In genomic region chr7:44310221-44310848, GRCh38 we compare ENCODE assay signal across 9 cellular contexts. TPM values are rescaled to one million over a fixed set of nuclear protein-coding genes. Genes with fewer than 3 reads are reported as not detected.
DNase-seq lines count a peak whose midpoint lies in the region; TF ChIP-seq lines count a peak whose summit lies in the region.
"Had no signal": no experiment of that assay in that cellular context is flagged by ENCODE, and none has a peak within 500 bp of the region (broad histone marks: within the 10 kb centered on the region; RNA-seq: fewer than 3 reads in every experiment).

No MANE protein-coding gene starts in this region.

- H3K18ac ChIP-seq in trophoblast cell (ENCODE audit: low read length), result no peak overlapping the region

- H3K36me3 ChIP-seq in ascending aorta (no peaks in the 10 kb centered on the region), stomach (no peaks in the 10 kb centered on the region), trophoblast cell (ENCODE audit: control insufficient read depth in 1 of 2, insufficient read depth in 2 of 2, low read length in 2 of 2) (no peaks in the 10 kb centered on the region), SK-N-SH (replicated peaks in 1 of 2; ENCODE audit: control insufficient read depth in 1 of 2, insufficient read depth in 2 of 2, low read length in 1 of 2) (no peaks in the 10 kb centered on the region)

- intact Hi-C loops in ascending aorta (cut with DNase I), result no loop called here
- intact Hi-C loops in lower leg skin (cut with DNase I; ENCODE audit: low total_unique reads), result no loop called here
- intact Hi-C loops in stomach (cut with DNase I; ENCODE audit: low total_unique reads), result no loop called here

- peaks cover 23% of the 10 kb centered on the region for H3K27me3 Mint-ChIP-seq in activated CD4-positive, alpha-beta T cell treated with anti-CD3 and anti-CD28 coated beads, Interleukin-2, amount 10 ng/mL, durations not matched to agents 7 days and 5 days

- H3K23ac ChIP-seq in trophoblast cell (ENCODE audit: low read length), result no peak overlapping the region

- H3K9me2 ChIP-seq in SK-N-SH, result no peaks in the 10 kb centered on the region

- H3F3A ChIP-seq in SK-N-SH (replicated peaks; ENCODE audit: insufficient read depth), result no peaks in the 10 kb centered on the region

- H3K27ac ChIP-seq in ascending aorta (no peak overlapping the region), stomach (no peak overlapping the region), trophoblast cell (ENCODE audit: low read depth, low read length) (no peak overlapping the region), SK-N-SH (ENCODE audit: low read depth in 2 of 2, low read length in 1 of 2) (no peak overlapping the region)

- no peaks in the 10 kb centered on the region for H3K36me3 Mint-ChIP-seq in activated CD4-positive, alpha-beta T cell treated with anti-CD3 and anti-CD28 coated beads, Interleukin-2, amount 10 ng/mL, durations not matched to agents 7 days and 5 days (ENCODE audit: low read depth)

- H3K9me3 Mint-ChIP-seq in activated CD4-positive, alpha-beta T cell treated with anti-CD3 and anti-CD28 coated beads, Interleukin-2, amount 10 ng/mL, durations not matched to agents 7 days and 5 days, result no peaks in the 10 kb centered on the region

- TF ChIP-seq RAD21 in SK-N-SH (IDR thresholded peaks at IDR 0.05; ENCODE audit: low read length), result no peak

- H3K4me3 ChIP-seq in ascending aorta (peak overlapping the region; percentile 52 to 57), lower leg skin (ENCODE audit: low read depth, poor library complexity, severe bottlenecking) (no peak overlapping the region), stomach (peak overlapping the region; percentile 36 to 52 (median 38)), trophoblast cell (ENCODE audit: low read depth, low read length) (no peak overlapping the region), SK-N-SH (ENCODE audit: low read depth in 2 of 2, low read length in 1 of 2) (no peak overlapping the region)

- H3K4me1 ChIP-seq in ascending aorta (no peaks in the 10 kb centered on the region), stomach (peaks cover 0 to 12% (median 10%) of the 10 kb centered on the region in 4 donors), trophoblast cell (ENCODE audit: control insufficient read depth in 1 of 2, insufficient read depth in 2 of 2, low read length in 2 of 2) (peaks cover 0 to 3% of the 10 kb centered on the region in 2 experiments), SK-N-SH (ENCODE audit: control insufficient read depth in 1 of 2, insufficient read depth in 2 of 2, low read depth in 1 of 2, low read length in 1 of 2) (peaks cover 0 to 4% of the 10 kb centered on the region in 2 experiments; a peak in 1 of 4 replicates)

- no peak overlapping the region for H4K91ac ChIP-seq in trophoblast cell (ENCODE audit: low read depth, low read length)

- no peak overlapping the region for H2BK120ac ChIP-seq in trophoblast cell (ENCODE audit: insufficient read depth, low read length, poor library complexity)

- no peak overlapping the region for H2AK5ac ChIP-seq in trophoblast cell (ENCODE audit: low read length)

- no peak overlapping the region for H3K4me3 Mint-ChIP-seq in activated CD4-positive, alpha-beta T cell treated with anti-CD3 and anti-CD28 coated beads, Interleukin-2, amount 10 ng/mL, durations not matched to agents 7 days and 5 days

- no peak overlapping the region for H2BK5ac ChIP-seq in trophoblast cell (ENCODE audit: low read depth, low read length, poor library complexity)

- TF ChIP-seq POLR2A in lower leg skin (IDR thresholded peaks at IDR 0.05) (no peak), stomach (IDR thresholded peaks at IDR 0.05) (no peak)

- H3K9me3 ChIP-seq in ascending aorta (peaks cover 0 to 2% of the 10 kb centered on the region in 2 donors), stomach (peaks cover 0 to 5% (median 2%) of the 10 kb centered on the region in 4 donors), trophoblast cell (ENCODE audit: insufficient read depth, low read depth, low read length) (peaks cover 10% of the 10 kb centered on the region), SK-N-SH (no peaks in the 10 kb centered on the region)

- TF ChIP-seq EP300 in stomach (IDR thresholded peaks at IDR 0.05), result no peak
- TF ChIP-seq EP300 in SK-N-SH (IDR thresholded peaks at IDR 0.05; ENCODE audit: borderline replicate concordance in 1 of 2, low read depth in 1 of 2, low read length in 1 of 2), result no peak

- no peak for TF ChIP-seq CTCF in ascending aorta (IDR thresholded peaks at IDR 0.05)
- TF ChIP-seq CTCF in lower leg skin (IDR thresholded peaks at IDR 0.05), result no peak
- no peak for TF ChIP-seq CTCF in stomach (IDR thresholded peaks at IDR 0.05)
- no peak for TF ChIP-seq CTCF in SK-N-SH (IDR thresholded peaks at IDR 0.05)

- H3K9ac ChIP-seq in trophoblast cell (ENCODE audit: low read length), result no peak overlapping the region
- H3K9ac ChIP-seq in SK-N-SH, result no peak overlapping the region

- H3K27me3 ChIP-seq in ascending aorta (no peaks in the 10 kb centered on the region), stomach (peaks cover 0 to 36% (median 14%) of the 10 kb centered on the region in 3 donors), trophoblast cell (ENCODE audit: insufficient read depth, low read length) (peaks cover 22% of the 10 kb centered on the region), SK-N-SH (ENCODE audit: insufficient read depth) (no peaks in the 10 kb centered on the region)

- H2BK12ac ChIP-seq in trophoblast cell (ENCODE audit: low read length), result no peak overlapping the region

- CTCF ChIA-PET in activated CD4-positive, alpha-beta T cell treated with anti-CD3 and anti-CD28 coated beads, Interleukin-2, amount 10 ng/mL, durations not matched to agents 7 days and 5 days (lab: Charles Lee), result no interaction called here
- CTCF ChIA-PET in SK-N-SH (lab: Yijun Ruan, JAX), result interaction anchor here (0.8 to 1.7 kb wide), 3 partner anchors 9 to 88 kb away, joined by 3 to 5 read pairs (median 4); no protein-coding TSS in a partner anchor

- H3K4me2 ChIP-seq in trophoblast cell (ENCODE audit: low read length) (no peak overlapping the region), SK-N-SH (no peak overlapping the region)

- H3K4me1 Mint-ChIP-seq in activated CD4-positive, alpha-beta T cell treated with anti-CD3 and anti-CD28 coated beads, Interleukin-2, amount 10 ng/mL, durations not matched to agents 7 days and 5 days, result peaks cover 6% of the 10 kb centered on the region

- 77 to 84% methylated on average over 10 of the region's 10 CpGs for WGBS in lower leg skin, 2 donors
- 77 to 88% (median 81%) methylated on average over 10 of the region's 10 CpGs for WGBS in stomach, 5 donors
- no CpG with 5 or more reads among the region's 10 CpGs for WGBS in trophoblast cell (ENCODE audit: extremely low coverage, insufficient coverage, insufficient read length)
- 84% methylated on average over 10 of the region's 10 CpGs for WGBS in SK-N-SH (ENCODE audit: low lambda C conversion rate)

- POLR2A ChIA-PET in activated CD4-positive, alpha-beta T cell treated with anti-CD3 and anti-CD28 coated beads, Interleukin-2, amount 10 ng/mL, durations not matched to agents 7 days and 5 days (lab: Charles Lee), result no interaction called here
- POLR2A ChIA-PET in SK-N-SH (lab: Yijun Ruan, JAX), result no interaction called here

- no peak overlapping the region for H3K4ac ChIP-seq in trophoblast cell (ENCODE audit: low read depth, low read length)

- DNase-seq in activated CD4-positive, alpha-beta T cell treated with anti-CD3 and anti-CD28 coated beads, Interleukin-2, amount 10 ng/mL, durations not matched to agents 7 days and 5 days, result peak; percentile 1
- no peak for DNase-seq in activated CD4-positive, alpha-beta T cell treated with anti-CD3 and anti-CD28 coated beads for 1 hour
- DNase-seq in ascending aorta (ENCODE audit: low spot score in 2 of 2) (peak in 1 of 2 donors; percentile 35), lower leg skin (ENCODE audit: low spot score in 2 of 2) (peak; percentile 13 to 68), stomach (peak; percentile 19), T-helper 9 cell (no peak), trophoblast cell (no peak), SK-N-SH (no peak)
- DNase-seq: ACHN had no signal

- no peak overlapping the region for H4K12ac ChIP-seq in trophoblast cell (ENCODE audit: low read depth, low read length)

- no peak overlapping the region for H3K27ac Mint-ChIP-seq in activated CD4-positive, alpha-beta T cell treated with anti-CD3 and anti-CD28 coated beads, Interleukin-2, amount 10 ng/mL, durations not matched to agents 7 days and 5 days

- no peaks in the 10 kb centered on the region for H4K20me1 ChIP-seq in SK-N-SH (ENCODE audit: insufficient read depth)

- no peak overlapping the region for H2AFZ ChIP-seq in trophoblast cell (ENCODE audit: insufficient read depth, low read length, poor library complexity)
- H2AFZ ChIP-seq in SK-N-SH (ENCODE audit: low read depth), result no peak overlapping the region

- H4K8ac ChIP-seq in trophoblast cell (ENCODE audit: low read depth, low read length), result no peak overlapping the region

- H3K79me2 ChIP-seq in trophoblast cell (ENCODE audit: control insufficient read depth, insufficient read depth, low read length, poor library complexity) (no peaks in the 10 kb centered on the region), SK-N-SH (ENCODE audit: insufficient read depth) (no peaks in the 10 kb centered on the region)

- H3K79me1 ChIP-seq in trophoblast cell (ENCODE audit: low read length), result no peaks in the 10 kb centered on the region

- no peak overlapping the region for H3K14ac ChIP-seq in trophoblast cell (ENCODE audit: low read length)

TF ChIP-seq in SK-N-SH, 30 proteins besides CTCF, POLR2A, EP300 and RAD21 (continues in another document):
- TF ChIP-seq CHD2 (IDR thresholded peaks at IDR 0.05; ENCODE audit: low read length, partially characterized antibody) (no peak), TCF12 (IDR thresholded peaks at IDR 0.05) (no peak)

RNA-seq across cellular contexts. Expression of gene CAMK2B, which starts 15.1 kb away (rescaled TPM):
- total RNA-seq in activated CD4-positive, alpha-beta T cell treated with anti-CD3 and anti-CD28 coated beads, Interleukin-2, amount 10 ng/mL, durations not matched to agents 7 days and 5 days, result not detected
- total RNA-seq in ascending aorta (3.2 TPM), lower leg skin (1 to 10 TPM in 2 of 4 donors, under 1 TPM in 2; 0.04 to 2.6 (median 1.1) TPM), stomach (1 to 10 TPM in 2 of 5 donors, under 1 TPM in 1, not detected in 2; 0.92 to 7.6 (median 4.6) TPM)
- polyA plus RNA-seq in stomach (10 to 100 TPM in 1 of 3 donors, 1 to 10 TPM in 2; 2.9 to 28.4 (median 6.2) TPM), SK-N-SH (2012; rRNA removed) (0.10 and 0.20 TPM in 2 replicates)
- polyA plus RNA-seq in trophoblast cell (2013), result 0.08 and 0.19 TPM in 2 replicates
- 0.13 and 0.17 TPM in 2 replicates for polyA plus RNA-seq in SK-N-SH (2012; cell fraction: cytosol; rRNA removed)
- 0.15 and 0.19 TPM in 2 replicates for polyA plus RNA-seq in SK-N-SH (2012; cell fraction: nucleus; rRNA removed)

Comparison
In these comparisons a context has a peak if more than half of its experiments do, and no peak if none do; other contexts are left out.
1. DNase-seq: peak in activated CD4-positive, alpha-beta T cell treated with anti-CD3 and anti-CD28 coated beads, Interleukin-2, amount 10 ng/mL, durations not matched to agents 7 days and 5 days (single experiment), lower leg skin (2 of 2) and stomach (single experiment); none in activated CD4-positive, alpha-beta T cell treated with anti-CD3 and anti-CD28 coated beads for 1 hour (single experiment), T-helper 9 cell (single experiment), trophoblast cell (0 of 2) and SK-N-SH (single experiment).
2. H3K4me3 ChIP-seq: peak in ascending aorta (2 of 2) and stomach (4 of 4); none in lower leg skin (single experiment), trophoblast cell (single experiment) and SK-N-SH (0 of 2).